12 cellular contexts compared by ENCODE assay signal in genomic region chr9:77598510-77598909, GRCh38. TPM values are rescaled to one million over a fixed set of nuclear protein-coding genes. Genes with fewer than 3 reads are reported as not detected.
DNase-seq lines count a peak whose midpoint lies in the region; FAIRE-seq and TF ChIP-seq lines count a peak whose summit lies in the region.
"Had no signal": no experiment of that assay in that cellular context is flagged by ENCODE, and none has a peak within 500 bp of the region (broad histone marks: within the 10 kb centered on the region; RNA-seq: fewer than 3 reads in every experiment).

No MANE protein-coding gene starts in this region.

- no peaks in the 10 kb centered on the region for H3K27me3 ChIP-seq in ovary
- H3K27me3 ChIP-seq in smooth muscle cell (ENCODE audit: low read depth), result no peaks in the 10 kb centered on the region

- no peak overlapping the region for H3K9ac ChIP-seq in smooth muscle cell (ENCODE audit: low read depth)

- H3K9me3 ChIP-seq in ovary, result no peaks in the 10 kb centered on the region
- H3K9me3 ChIP-seq in smooth muscle cell (replicated peaks; ENCODE audit: low read depth), result no peaks in the 10 kb centered on the region
- H3K9me3 ChIP-seq: thoracic aorta had no signal

- TF ChIP-seq CTCF in fibroblast of mammary gland (conservative IDR thresholded peaks at IDR 0.05; ENCODE audit: control insufficient read depth, insufficient read depth, low read depth, low read length) (no peak), ovary (IDR thresholded peaks at IDR 0.05) (no peak), smooth muscle cell (IDR thresholded peaks at IDR 0.05; ENCODE audit: borderline replicate concordance, insufficient read depth, poor library complexity, severe bottlenecking) (no peak)

- peak; percentile 11 for TF ChIP-seq EP300 in ovary (IDR thresholded peaks at IDR 0.05)

- H3K27ac ChIP-seq in ovary (peak overlapping the region in 1 of 2 donors; percentile 6), smooth muscle cell (ENCODE audit: low read depth) (no peak overlapping the region)
- H3K27ac ChIP-seq: thoracic aorta had no signal

- intact Hi-C loops in ovary (cut with DNase I), result no loop called here

- H3K79me2 ChIP-seq in smooth muscle cell (ENCODE audit: low read depth), result no peaks in the 10 kb centered on the region

- no peak overlapping the region for H3K4me2 ChIP-seq in smooth muscle cell

- no peaks in the 10 kb centered on the region for H4K20me1 ChIP-seq in smooth muscle cell (ENCODE audit: low read depth)

- no peak for TF ChIP-seq POLR2A in ovary (IDR thresholded peaks at IDR 0.05)
- no peak for TF ChIP-seq POLR2A in H54 (IDR thresholded peaks at IDR 0.05; ENCODE audit: low read depth, low read length)

- H3K4me1 ChIP-seq in ovary (ENCODE audit: insufficient read depth) (peaks cover 27% of the 10 kb centered on the region), smooth muscle cell (ENCODE audit: low read depth) (no peaks in the 10 kb centered on the region)

- no peaks in the 10 kb centered on the region for H3K36me3 ChIP-seq in ovary
- no peaks in the 10 kb centered on the region for H3K36me3 ChIP-seq in smooth muscle cell (ENCODE audit: low read depth)
- H3K36me3 ChIP-seq: thoracic aorta had no signal

- FAIRE-seq in H54 (lab: Jason Lieb, UNC), result no peak
- FAIRE-seq: islet of Langerhans had no signal

- no peak overlapping the region for H2AFZ ChIP-seq in smooth muscle cell (ENCODE audit: low read depth)

- WGBS in ovary, 3 donors, result 0 to 6% (median 2%) methylated on average over 3 of the region's 3 CpGs
- 25% methylated on average over 3 of the region's 3 CpGs for WGBS in smooth muscle cell (ENCODE audit: low lambda C conversion rate)

- DNase-seq in GM03348 (ENCODE audit: low spot score) (peak; percentile 45), NCI-H69 (lab: John Stamatoyannopoulos, UW) (peak; percentile 86), fibroblast of mammary gland (ENCODE audit: low read depth) (peak; percentile 73), ovary (peak in 4 of 5 donors; percentile 34 to 46 (median 36)), SIG-M5 treated with dmso at 0.1 percent for 504 hours (lab: John Stamatoyannopoulos, UW; ENCODE audit: unreplicated experiment) (no peak), smooth muscle cell (lab: John Stamatoyannopoulos, UW; ENCODE audit: unreplicated experiment) (no peak), H54 (ENCODE audit: insufficient read length, low spot score) (no peak), SW480 (ENCODE audit: low spot score) (no peak)
- DNase-seq: activated CD8-positive, alpha-beta T cell treated with anti-CD3 and anti-CD28 coated beads, Interleukin-2, amount 10 ng/mL, durations not matched to agents 7 days and 5 days; SHP77 treated with DMSO at 0.1 percent for 48 hours had no signal

- H3K4me3 ChIP-seq in fibroblast of mammary gland (ENCODE audit: control insufficient read depth, low read depth, low read length) (no peak overlapping the region), ovary (no peak overlapping the region), smooth muscle cell (no peak overlapping the region)
- H3K4me3 ChIP-seq: thoracic aorta had no signal

- peaks cover 6% of the 10 kb centered on the region for H3F3A ChIP-seq in smooth muscle cell (ENCODE audit: low read depth)

RNA-seq across cellular contexts. Expression of gene GNA14, which starts 49.6 kb away (rescaled TPM):
- total RNA-seq in ovary (1 to 10 TPM; 4.9 to 9.9 (median 7.6) TPM), smooth muscle cell (10.2 and 13.0 TPM in 2 replicates)
- polyA plus RNA-seq in ovary (1 to 10 TPM; 6.5 to 9.2 TPM), smooth muscle cell (1.6 and 13.1 TPM in 2 replicates)
- total RNA-seq: activated CD8-positive, alpha-beta T cell treated with anti-CD3 and anti-CD28 coated beads, Interleukin-2, amount 10 ng/mL, durations not matched to agents 7 days and 5 days had no signal

Comparison
In these comparisons a context has a peak if more than half of its experiments do, and no peak if none do; other contexts are left out.
1. DNase-seq: peak in GM03348 (single experiment), NCI-H69 (single experiment), fibroblast of mammary gland (single experiment) and ovary (4 of 5); none in SIG-M5 treated with dmso at 0.1 percent for 504 hours (single experiment), smooth muscle cell (single experiment), H54 (single experiment) and SW480 (single experiment).